Comparison of ENCODE assay signal across 17 cellular contexts in the genomic region with DNA sequence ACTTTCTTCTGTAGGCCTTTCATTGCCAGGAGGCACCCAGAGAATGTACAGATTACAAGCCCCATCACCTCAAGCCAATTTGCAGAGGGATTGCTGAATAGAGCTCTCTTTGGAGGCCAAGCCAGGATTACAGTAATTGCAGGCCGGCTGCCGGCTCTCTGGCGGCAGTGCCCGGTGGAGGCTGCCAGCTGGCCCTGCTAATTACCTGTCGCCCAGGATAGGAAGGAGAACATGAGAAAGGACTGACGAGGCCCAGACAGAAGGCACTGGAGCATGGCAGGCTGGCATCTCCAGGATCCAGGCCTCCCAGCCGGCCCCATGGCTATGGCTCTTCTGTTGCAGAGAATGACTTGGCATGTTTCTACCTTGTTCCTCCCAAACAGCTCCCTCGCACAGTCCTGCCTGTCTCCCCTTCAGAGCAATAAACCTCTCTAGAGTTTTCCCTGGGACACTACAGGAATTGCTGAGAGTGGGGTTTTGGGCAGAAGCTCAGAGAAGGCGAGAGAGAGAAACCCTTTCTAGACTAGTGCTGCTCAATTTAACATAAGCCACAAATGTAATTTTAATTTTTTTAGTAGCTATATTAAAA.
DNase-seq lines count a peak whose midpoint lies in the region; ATAC-seq and TF ChIP-seq lines count a peak whose summit lies in the region.
"Had no signal": no experiment of that assay in that cellular context is flagged by ENCODE, and none has a peak within 500 bp of the region (broad histone marks: within the 10 kb centered on the region; RNA-seq: fewer than 3 reads in every experiment).

No MANE protein-coding gene starts in this region.

- intact Hi-C loops in heart right ventricle (cut with DNase I) (loop anchor here in 1 of 10 donors (10.0 kb wide), 1 partner anchor 436 kb away; no protein-coding TSS in a partner anchor), PC-3 (cut with micrococcal nuclease) (no loop called here)

- H3F3A ChIP-seq in PC-3 (ENCODE audit: low read length, unreplicated experiment), result no peaks in the 10 kb centered on the region

- DNase-seq in BE2C (peak; percentile 56), NCI-H1092 (lab: John Stamatoyannopoulos, UW) (peak; percentile 74), NCI-H524 treated with DMSO at 0.1 percent for 48 hours (lab: John Stamatoyannopoulos, UW) (peak; percentile 86), heart right ventricle (peak; percentile 30 to 56), PC-3 (no peak), HPDE6-E6E7 (ENCODE audit: extremely low spot score) (no peak)
- no peak for DNase-seq in activated naive CD4-positive, alpha-beta T cell (lab: John Stamatoyannopoulos, UW)
- no peak for DNase-seq in stimulated activated naive CD4-positive, alpha-beta T cell treated with Interleukin-2 at 50 U/mL for 16 hours (lab: John Stamatoyannopoulos, UW)
- DNase-seq: activated CD4-positive, alpha-beta T cell treated with anti-CD3 and anti-CD28 coated beads, Interleukin-2, amount 50 U/mL, for 48 hours; activated naive CD8-positive, alpha-beta T cell treated with anti-CD3 and anti-CD28 coated beads, Interleukin-2, amount 10 ng/mL, durations not matched to agents 7 days and 5 days; activated T-cell treated with anti-CD3 and anti-CD28 coated beads, Interleukin-2, amount 50 U/mL, for 48 hours; CD8-positive, alpha-beta T cell; kidney glomerular epithelial cell; mucosa of descending colon; NCI-H1436 treated with DMSO at 0.1 percent for 48 hours; stimulated activated CD4-positive, alpha-beta T cell treated with anti-CD3 and anti-CD28 coated beads, Interleukin-4, amount 100 ng/mL, for 1 hour had no signal

- H4K20me1 ChIP-seq in PC-3 (ENCODE audit: low read length), result no peaks in the 10 kb centered on the region

- H3K36me3 ChIP-seq in BE2C (no peaks in the 10 kb centered on the region), heart right ventricle (no peaks in the 10 kb centered on the region), PC-3 (ENCODE audit: low read depth, low read length) (no peaks in the 10 kb centered on the region)
- H3K36me3 ChIP-seq: suprapubic skin had no signal

- H3K4me3 ChIP-seq in BE2C (ENCODE audit: low read depth, low read length) (no peak overlapping the region), heart right ventricle (no peak overlapping the region), PC-3 (ENCODE audit: low read length) (no peak overlapping the region)
- H3K4me3 ChIP-seq: mucosa of descending colon, suprapubic skin had no signal

- CTCF ChIA-PET in PC-3 (lab: Charles Lee), result no interaction called here

- no peaks in the 10 kb centered on the region for H3K79me2 ChIP-seq in PC-3 (ENCODE audit: low read length)

- TF ChIP-seq CTCF in BE2C (IDR thresholded peaks at IDR 0.05; ENCODE audit: low read depth, low read length) (no peak), heart right ventricle (IDR thresholded peaks at IDR 0.05) (no peak), PC-3 (conservative IDR thresholded peaks at IDR 0.05; ENCODE audit: low read depth, low read length) (no peak)

- no peak overlapping the region for H3K4me2 ChIP-seq in PC-3 (ENCODE audit: low read length)

- H3K4me1 ChIP-seq in BE2C (peaks cover 6% of the 10 kb centered on the region; the same call in 1 of the 2 replicates), heart right ventricle (peaks cover 0 to 9% (median 0%) of the 10 kb centered on the region in 9 donors), PC-3 (ENCODE audit: insufficient read depth, low read length) (no peaks in the 10 kb centered on the region)
- H3K4me1 ChIP-seq: suprapubic skin had no signal

- H3K27me3 ChIP-seq in BE2C, result no peaks in the 10 kb centered on the region
- H3K27me3 ChIP-seq in heart right ventricle, result no peaks in the 10 kb centered on the region
- H3K27me3 ChIP-seq in PC-3 (ENCODE audit: low read length), result no peaks in the 10 kb centered on the region
- H3K27me3 ChIP-seq: suprapubic skin had no signal

- H3K9me3 ChIP-seq in BE2C, result no peaks in the 10 kb centered on the region
- peaks cover 0 to 6% (median 0%) of the 10 kb centered on the region in 11 donors for H3K9me3 ChIP-seq in heart right ventricle
- no peaks in the 10 kb centered on the region for H3K9me3 ChIP-seq in PC-3 (ENCODE audit: low read length)
- H3K9me3 ChIP-seq: suprapubic skin had no signal

- H2AFZ ChIP-seq in PC-3 (ENCODE audit: low read length), result no peak overlapping the region

- POLR2A ChIA-PET in PC-3 (lab: Charles Lee; ENCODE audit: unreplicated experiment), result no interaction called here

- WGBS in heart right ventricle, 2 donors, result 50 to 71% methylated on average over 9 of the region's 9 CpGs

- no peak overlapping the region for H3K9ac ChIP-seq in PC-3 (ENCODE audit: low read length)

- H3K27ac ChIP-seq in heart right ventricle (no peak overlapping the region), PC-3 (ENCODE audit: low read length) (no peak overlapping the region)
- H3K27ac ChIP-seq: suprapubic skin had no signal

- no peaks in the 10 kb centered on the region for H3K9me2 ChIP-seq in PC-3 (replicated peaks; ENCODE audit: low read length)

- ATAC-seq in heart right ventricle, result peak; percentile 44 to 95 (median 84)
- ATAC-seq in PC-3, result no peak
- ATAC-seq: CD8-positive, alpha-beta T cell; mucosa of descending colon had no signal

- no TSS peak for BruUV-seq in PC-3 (replicated peaks; lab: Mats Ljungman, UMichigan)

Comparison
In these comparisons a context has a peak if more than half of its experiments do, and no peak if none do; other contexts are left out.
1. DNase-seq: peak in BE2C (single experiment), NCI-H1092 (single experiment), NCI-H524 treated with DMSO at 0.1 percent for 48 hours (single experiment) and heart right ventricle (2 of 2); none in PC-3 (single experiment), HPDE6-E6E7 (single experiment), activated naive CD4-positive, alpha-beta T cell (0 of 4) and stimulated activated naive CD4-positive, alpha-beta T cell treated with Interleukin-2 at 50 U/mL for 16 hours (single experiment).